ENCODE assay signal across 8 cellular contexts in the genomic region with DNA sequence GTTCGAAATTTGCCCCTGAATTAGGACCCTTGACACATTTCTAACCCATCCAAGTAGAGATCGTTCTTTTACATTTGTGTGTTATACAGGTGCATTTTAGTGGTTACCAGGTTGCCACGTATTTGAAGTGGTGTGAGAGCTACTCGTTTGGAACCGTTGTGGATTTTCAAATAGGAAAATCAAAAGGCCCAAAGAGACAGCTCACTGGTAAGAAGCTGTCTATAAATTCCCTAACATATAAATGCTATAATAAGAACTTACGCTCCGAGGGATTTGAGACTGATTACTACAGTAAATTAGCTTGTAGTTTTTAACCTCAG. TPM values are rescaled to one million over a fixed set of nuclear protein-coding genes. Genes with fewer than 3 reads are reported as not detected.
DNase-seq lines count a peak whose midpoint lies in the region; ATAC-seq and TF ChIP-seq lines count a peak whose summit lies in the region.

No MANE protein-coding gene starts in this region.

- H4K20me1 ChIP-seq in OCI-LY7 (ENCODE audit: insufficient read depth, low read length), result peaks cover 13% of the 10 kb centered on the region
- H4K20me1 ChIP-seq in osteoblast (ENCODE audit: insufficient read depth, low read length), result peaks cover 7% of the 10 kb centered on the region

- peak overlapping the region; percentile 99 for H3K4me2 ChIP-seq in OCI-LY7 (ENCODE audit: low read length)
- H3K4me2 ChIP-seq in osteoblast (ENCODE audit: insufficient read depth, low read length), result peak overlapping the region; percentile 89

- H3K4me3 ChIP-seq in OCI-LY7 (ENCODE audit: low read depth, low read length, poor library complexity, severe bottlenecking), result peak overlapping the region; percentile 90
- peak overlapping the region; percentile 92 for H3K4me3 ChIP-seq in osteoblast (ENCODE audit: insufficient read depth, low read length)

- peak overlapping the region; percentile 90 to 97 for H3K4me3 Mint-ChIP-seq in effector memory CD8-positive, alpha-beta T cell

- POLR2A ChIA-PET in OCI-LY7 (lab: Charles Lee), result interaction anchor here (0.8 to 2.8 kb wide), 9 partner anchors 9 to 226 kb away, joined by 3 to 12 read pairs (median 5); a partner anchor contains a TSS

- H3K4me1 ChIP-seq in OCI-LY7 (ENCODE audit: insufficient read depth, low read length, poor library complexity, severe bottlenecking) (peaks cover 40% of the 10 kb centered on the region), osteoblast (ENCODE audit: insufficient read depth, low read length) (peaks cover 35% of the 10 kb centered on the region)

- H3K36me3 Mint-ChIP-seq in effector memory CD8-positive, alpha-beta T cell (ENCODE audit: insufficient read depth), result peaks cover 29% of the 10 kb centered on the region

- H3K79me2 ChIP-seq in OCI-LY7 (ENCODE audit: insufficient read depth, low read depth, low read length), result peaks cover 81% of the 10 kb centered on the region
- H3K79me2 ChIP-seq in osteoblast (ENCODE audit: insufficient read depth, low read length), result peaks cover 72% of the 10 kb centered on the region

- H3K4me1 Mint-ChIP-seq in effector memory CD8-positive, alpha-beta T cell (ENCODE audit: low read depth in 2 of 2), result peaks cover 36 to 45% of the 10 kb centered on the region in 2 donors

- no peaks in the 10 kb centered on the region for H3K27me3 Mint-ChIP-seq in effector memory CD8-positive, alpha-beta T cell

- no peaks in the 10 kb centered on the region for H3K9me3 Mint-ChIP-seq in effector memory CD8-positive, alpha-beta T cell

- peak; percentile 90 for DNase-seq in NCI-H2107 treated with DMSO at 0.1 percent for 48 hours (lab: John Stamatoyannopoulos, UW; ENCODE audit: unreplicated experiment)
- no peak for DNase-seq in NCI-H2107 (lab: John Stamatoyannopoulos, UW)
- DNase-seq in OCI-LY7 (ENCODE audit: low spot score), result peak; percentile 56
- DNase-seq in effector memory CD8-positive, alpha-beta T cell, result no peak
- DNase-seq in osteoblast (ENCODE audit: insufficient read length, low spot score, missing footprints), result no peak
- DNase-seq in NCI-H446 (lab: John Stamatoyannopoulos, UW), result no peak
- no peak for DNase-seq in T-helper 9 cell
- no peak for DNase-seq in NCI-H510A treated with DMSO at 0.1 percent for 48 hours (lab: John Stamatoyannopoulos, UW)

- H3K27ac ChIP-seq in OCI-LY7 (ENCODE audit: low read depth, low read length, poor library complexity, severe bottlenecking) (peak overlapping the region; percentile 91), osteoblast (ENCODE audit: low read depth, low read length) (peak overlapping the region; percentile 97)

- ATAC-seq in effector memory CD8-positive, alpha-beta T cell (replicated peaks), result no peak

- intact Hi-C loops in OCI-LY7 (cut with micrococcal nuclease; ENCODE audit: unreplicated experiment), result loop anchor here (5.0 to 10.0 kb wide), 5 partner anchors 160 to 670 kb away; a partner anchor contains a TSS

- H3K36me3 ChIP-seq in OCI-LY7 (ENCODE audit: insufficient read depth, low read length) (peaks cover 27% of the 10 kb centered on the region), osteoblast (ENCODE audit: insufficient read depth, low read length) (peaks cover 5% of the 10 kb centered on the region)

- no peaks in the 10 kb centered on the region for H3K27me3 ChIP-seq in osteoblast (ENCODE audit: insufficient read depth, low read length)

- TF ChIP-seq CTCF in OCI-LY7 (conservative IDR thresholded peaks at IDR 0.05; ENCODE audit: low read length), result no peak
- no peak for TF ChIP-seq CTCF in osteoblast (IDR thresholded peaks at IDR 0.05; ENCODE audit: extremely low read depth, low read depth, low read length)

- peak overlapping the region; percentile 96 to 98 for H3K27ac Mint-ChIP-seq in effector memory CD8-positive, alpha-beta T cell

- H3K9me3 ChIP-seq in OCI-LY7 (ENCODE audit: low read length) (peaks cover 9% of the 10 kb centered on the region; the same call in 1 of the 2 replicates), osteoblast (ENCODE audit: low read depth, low read length) (no peaks in the 10 kb centered on the region)

- BruUV-seq in OCI-LY7 (replicated peaks; lab: Mats Ljungman, UMichigan), result no TSS peak

- H2AFZ ChIP-seq in OCI-LY7 (ENCODE audit: low read length) (peak overlapping the region; percentile 73; the same call in 1 of the 2 replicates), osteoblast (ENCODE audit: low read length) (peak overlapping the region; percentile 76)

- no peaks in the 10 kb centered on the region for H3K9me2 ChIP-seq in OCI-LY7 (ENCODE audit: insufficient read depth, low read length)

- CTCF ChIA-PET in OCI-LY7 (lab: Charles Lee; ENCODE audit: unreplicated experiment), result interaction anchor here (0.8 kb wide), 2 partner anchors 81 to 226 kb away, joined by 3 to 4 read pairs; a partner anchor contains a TSS

RNA-seq across cellular contexts. Expression of a gene that starts 1.6 kb away (rescaled TPM):
- 24.8 and 26.6 TPM in 2 replicates for total RNA-seq in OCI-LY7 (2014; rRNA removed; shearing (Covaris generic))
- total RNA-seq in OCI-LY7 (2022), result 33.4 and 34.9 TPM in 2 replicates
- total RNA-seq in osteoblast, result 41.3 and 42.0 TPM in 2 replicates

Comparison
In these comparisons a context has a peak if more than half of its experiments do, and no peak if none do; other contexts are left out.
1. DNase-seq: peak in NCI-H2107 treated with DMSO at 0.1 percent for 48 hours (single experiment) and OCI-LY7 (single experiment); none in NCI-H2107 (single experiment), effector memory CD8-positive, alpha-beta T cell (0 of 3), osteoblast (single experiment), NCI-H446 (0 of 2), T-helper 9 cell (single experiment) and NCI-H510A treated with DMSO at 0.1 percent for 48 hours (single experiment).